ENCODE assay signal across 25 cellular contexts in genomic region chr4:5622596-5622995, GRCh38.
"Had no signal": no experiment of that assay in that cellular context is flagged by ENCODE, and none has a peak within 500 bp of the region (broad histone marks: within the 10 kb centered on the region; RNA-seq: fewer than 3 reads in every experiment).

No MANE protein-coding gene starts in this region.

- FAIRE-seq: urothelium cell line had no signal

- H3K4me1 ChIP-seq: stomach, suprapubic skin, testis, thyroid gland, tibial artery, tibial nerve, transverse colon, upper lobe of left lung, upper lobe of right lung, uterus, vagina had no signal

- H3K36me3 ChIP-seq: uterus had no signal

- H3K27ac ChIP-seq: stomach, suprapubic skin, testis, thoracic aorta, thyroid gland, tibial artery, tibial nerve, transverse colon, upper lobe of left lung, upper lobe of right lung, uterus, vagina had no signal

- H3K4me3 ChIP-seq: stomach, suprapubic skin, testis, thoracic aorta, thyroid gland, tibial artery, tibial nerve, transverse colon, upper lobe of left lung, upper lobe of right lung, uterus, vagina had no signal

- DNase-seq: stimulated activated CD4-positive, alpha-beta T cell treated with anti-CD3 and anti-CD28 coated beads, Interleukin-2, amount 100 ng/mL, for 48 hours; stimulated activated CD4-positive, alpha-beta T cell treated with anti-CD3 and anti-CD28 coated beads, Interleukin-4, amount 100 ng/mL, for 1 hour; stimulated activated CD4-positive, alpha-beta T cell treated with anti-CD3 and anti-CD28 coated beads, Interleukin-4, amount 100 ng/mL, for 24 hours; stimulated activated CD4-positive, alpha-beta T cell treated with anti-CD3 and anti-CD28 coated beads, Interleukin-4, amount 100 ng/mL, for 4 hours; stimulated activated CD8-positive, alpha-beta memory T cell treated with anti-CD3 and anti-CD28 coated beads, Interleukin-4, amount 100 ng/mL, for 48 hours; stimulated activated naive B cell treated with anti-CD40 and anti-IgM and Interleukin-4, amounts not matched to agents 10 μg/mL and 1 μg/mL and 100 μg/mL, for 72 hours; stimulated activated naive CD4-positive, alpha-beta T cell; stimulated activated naive CD4-positive, alpha-beta T cell treated with Interleukin-2 at 50 U/mL for 16 hours; stimulated activated naive CD8-positive, alpha-beta T cell treated with anti-CD3 and anti-CD28 coated beads, Interleukin-15, amount 100 ng/mL, for 72 hours; stimulated activated naive CD8-positive, alpha-beta T cell treated with anti-CD3 and anti-CD28 coated beads, Interleukin-15, Interleukin-2, amounts not matched to agents 100 U/mL and 50 U/mL, for 24 hours; stomach; substantia nigra; testis; thyroid gland; tibial artery; transverse colon; trophoblast cell; upper lobe of right lung; uterus had no signal

- H3K9me3 ChIP-seq: stomach, suprapubic skin, testis, thoracic aorta, thyroid gland, tibial artery, tibial nerve, transverse colon, upper lobe of left lung, upper lobe of right lung, uterus, vagina had no signal

- H3K27me3 ChIP-seq: stomach, suprapubic skin, testis, thyroid gland, tibial artery, tibial nerve, transverse colon, upper lobe of left lung, upper lobe of right lung, uterus, vagina had no signal
